ENCODE assay signal across 2 cellular contexts in genomic region chr2:241139531-241140444, GRCh38.
TF ChIP-seq lines count a peak whose summit lies in the region.

No MANE protein-coding gene starts in this region.

TF ChIP-seq in WTC11, 78 proteins besides CTCF, POLR2A, EP300 and RAD21:
- TF ChIP-seq ZNF121 (CRISPR knock-in tag; IDR thresholded peaks at IDR 0.05) (peak; percentile 55; the same call in 1 of the 2 replicates), PRDM15 (CRISPR knock-in tag; IDR thresholded peaks at IDR 0.05) (no peak)

TF ChIP-seq in HepG2, 621 proteins besides CTCF, POLR2A, EP300 and RAD21:
- peak; percentile 89 for TF ChIP-seq ZNF121 (CRISPR knock-in tag; IDR thresholded peaks at IDR 0.05)
- no peak for TF ChIP-seq HNRNPK (IDR thresholded peaks at IDR 0.05; ENCODE audit: low read depth, low read length, poor library complexity, severe bottlenecking)
- TF ChIP-seq HHEX (CRISPR knock-in tag; IDR thresholded peaks at IDR 0.05), result no peak
- TF ChIP-seq ZFP91 (CRISPR knock-in tag; IDR thresholded peaks at IDR 0.05; ENCODE audit: borderline replicate concordance), result 0 out of 2 replicates have a peak, but pooled peaks have one; percentile 22
